7 cellular contexts compared by ENCODE assay signal in genomic region chr1:29932626-29933025, GRCh38.
"Had no signal": no experiment of that assay in that cellular context is flagged by ENCODE, and none has a peak within 500 bp of the region (broad histone marks: within the 10 kb centered on the region; RNA-seq: fewer than 3 reads in every experiment).

No MANE protein-coding gene starts in this region.

- H3K27ac Mint-ChIP-seq: GM23338, IgD-negative memory B cell had no signal

- DNase-seq: H9, HCEC 1CT, KBM-7 had no signal

- H3K4me1 Mint-ChIP-seq: IgD-negative memory B cell had no signal

- H3K27ac ChIP-seq: HL-60 had no signal

- H3K9me3 Mint-ChIP-seq: GM23338, H9, IgD-negative memory B cell had no signal

- FAIRE-seq: HepG2 had no signal

- H3K4me3 ChIP-seq: GM23338 had no signal

- H3K4me3 Mint-ChIP-seq: GM23338, IgD-negative memory B cell had no signal
